ENCODE assay signal across 7 cellular contexts in the genomic region with DNA sequence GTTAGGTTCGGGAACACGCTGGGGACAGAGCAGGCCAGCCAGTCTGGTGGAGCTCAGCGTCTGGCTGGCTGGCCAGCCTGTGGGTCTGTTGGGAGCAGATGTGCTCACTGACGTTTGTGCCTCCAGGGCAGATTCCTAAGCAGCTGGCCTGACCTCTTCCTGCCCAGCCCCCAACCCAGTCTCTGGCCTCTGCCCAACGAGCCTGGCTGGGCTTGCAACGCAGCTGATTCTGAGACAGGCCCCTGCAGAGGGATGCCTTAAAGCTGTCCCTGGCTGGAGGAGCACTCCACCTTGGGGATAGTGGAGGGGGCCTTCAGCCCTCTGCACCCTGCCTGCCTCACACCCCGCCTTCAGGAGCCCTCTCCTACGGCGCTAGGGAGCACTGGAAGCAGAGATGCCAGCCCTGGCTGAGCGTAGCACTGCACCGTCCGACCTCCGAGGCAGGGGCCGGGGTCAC. TPM values are rescaled to one million over a fixed set of nuclear protein-coding genes. Genes with fewer than 3 reads are reported as not detected.
DNase-seq lines count a peak whose midpoint lies in the region; ATAC-seq, FAIRE-seq and TF ChIP-seq lines count a peak whose summit lies in the region.

No MANE protein-coding gene starts in this region.

- in situ Hi-C loops in GM13977 (cut with MboI; ENCODE audit: low pct_unique_long_range_greater_than_20kb, low sequenced_read_pairs, unreplicated experiment) = no loop called here

- no peaks in the 10 kb centered on the region for H3K9me3 Mint-ChIP-seq in astrocyte (ENCODE audit: unreplicated experiment)

- 55 to 78% (median 77%) methylated on average over 2 to 14 of the region's 14 CpGs for WGBS in spleen, 5 donors

- H3K4me1 Mint-ChIP-seq in astrocyte (ENCODE audit: low read depth, unreplicated experiment) = peaks cover 21% of the 10 kb centered on the region

- peaks cover 6% of the 10 kb centered on the region for H3K4me1 ChIP-seq in astrocyte (ENCODE audit: insufficient read depth, low read length)
- H3K4me1 ChIP-seq in iPS-15b (ENCODE audit: control insufficient read depth, insufficient read depth, low read length) = peaks cover 5% of the 10 kb centered on the region
- peaks cover 0 to 100% (median 83%) of the 10 kb centered on the region in 6 donors for H3K4me1 ChIP-seq in spleen

- H3K9ac ChIP-seq in astrocyte (ENCODE audit: low read length) (no peak overlapping the region), iPS-15b (ENCODE audit: low read depth, low read length) (peak overlapping the region; percentile 28)

- peaks cover 33% of the 10 kb centered on the region for H3K79me2 ChIP-seq in astrocyte (ENCODE audit: insufficient read depth, low read length)

- ATAC-seq in GM18868 (IDR thresholded peaks at IDR 0.05; ENCODE audit: unreplicated experiment) = no peak
- no peak for ATAC-seq in HG03039 (IDR thresholded peaks at IDR 0.05; ENCODE audit: unreplicated experiment)

- H3K27me3 ChIP-seq in astrocyte (ENCODE audit: insufficient read depth, low read length) = no peaks in the 10 kb centered on the region
- H3K27me3 ChIP-seq in iPS-15b (ENCODE audit: control insufficient read depth, insufficient read depth, low read length) = no peaks in the 10 kb centered on the region
- no peaks in the 10 kb centered on the region for H3K27me3 ChIP-seq in spleen (replicated peaks in 1 of 7)

- peaks cover 90% of the 10 kb centered on the region for H4K20me1 ChIP-seq in astrocyte (ENCODE audit: insufficient read depth, low read length)

- H2AFZ ChIP-seq in astrocyte (ENCODE audit: low read depth, low read length) = no peak overlapping the region

- H3K4me3 Mint-ChIP-seq in astrocyte (ENCODE audit: unreplicated experiment) = peak overlapping the region; percentile 62

- H3K36me3 Mint-ChIP-seq in astrocyte (ENCODE audit: low read depth, unreplicated experiment) = peaks cover 22% of the 10 kb centered on the region

- no peak for TF ChIP-seq POLR2A in spleen (IDR thresholded peaks at IDR 0.05)

- TF ChIP-seq CTCF in astrocyte (IDR thresholded peaks at IDR 0.05; ENCODE audit: insufficient read depth, low read depth, low read length) (no peak), spleen (IDR thresholded peaks at IDR 0.05 in 8 of 11, conservative IDR thresholded peaks at IDR 0.05 in 3 of 11) (no peak), GM13977 (IDR thresholded peaks at IDR 0.05; ENCODE audit: extremely low read depth, insufficient read depth, missing control alignments) (no peak)

- H3K27ac Mint-ChIP-seq in astrocyte (ENCODE audit: unreplicated experiment) = peak overlapping the region; percentile 96

- FAIRE-seq in astrocyte (lab: Jason Lieb, UNC) = no peak

- H3K9me3 ChIP-seq in astrocyte (ENCODE audit: insufficient read depth, low read depth, low read length) (no peaks in the 10 kb centered on the region), iPS-15b (ENCODE audit: control insufficient read depth, insufficient read depth, low read length) (no peaks in the 10 kb centered on the region), spleen (peaks cover 0 to 5% (median 0%) of the 10 kb centered on the region in 8 donors)

- no peaks in the 10 kb centered on the region for H3K36me3 ChIP-seq in astrocyte (ENCODE audit: insufficient read depth, low read length)
- H3K36me3 ChIP-seq in iPS-15b (ENCODE audit: control insufficient read depth, insufficient read depth, low read length) = no peaks in the 10 kb centered on the region
- peaks cover 0 to 64% (median 38%) of the 10 kb centered on the region in 6 donors for H3K36me3 ChIP-seq in spleen

- H3K27ac ChIP-seq in astrocyte (ENCODE audit: low read depth, low read length) (no peak overlapping the region), spleen (peak overlapping the region in 4 of 8 donors; percentile 27 to 99 (median 80))

- intact Hi-C loops in spleen (cut with DNase I; ENCODE audit: low total_unique reads) = no loop called here

- DNase-seq in HPDE6-E6E7 (ENCODE audit: extremely low spot score) (peak; percentile 52), astrocyte (ENCODE audit: low read depth) (peak; percentile 50), spleen (peak; percentile 73), GM13977 (ENCODE audit: low spot score) (no peak)

- no peaks in the 10 kb centered on the region for H3K27me3 Mint-ChIP-seq in astrocyte (ENCODE audit: low read depth, unreplicated experiment)

- peak overlapping the region; percentile 2 for H3K4me2 ChIP-seq in astrocyte (ENCODE audit: low read length)

- H3K4me3 ChIP-seq in astrocyte (ENCODE audit: insufficient read depth, low read depth, low read length) (no peak overlapping the region), iPS-15b (ENCODE audit: low read depth, low read length) (no peak overlapping the region), spleen (no peak overlapping the region)

RNA-seq across cellular contexts. Expression of gene KLF13, which starts 46.0 kb away (rescaled TPM):
- 31.0 and 33.6 TPM in 2 replicates for total RNA-seq in astrocyte
- total RNA-seq in spleen = 100 to 1,000 TPM in 1 of 7 donors, 10 to 100 TPM in 6; 71.6 to 111 (median 85.8) TPM
- polyA plus RNA-seq in spleen = 10 to 100 TPM; 21.8 to 43.3 (median 43.1) TPM
